In genomic region chr9:19649672-19650071, GRCh38 we compare ENCODE assay signal across 15 cellular contexts.
A peak's percentile ranks its signal among the peaks of the same experiment; 100 is the strongest.
DNase-seq lines count a peak whose midpoint lies in the region; ATAC-seq and TF ChIP-seq lines count a peak whose summit lies in the region.
"Had no signal": no experiment of that assay in that cellular context is flagged by ENCODE, and none has a peak within 500 bp of the region (broad histone marks: within the 10 kb centered on the region; RNA-seq: fewer than 3 reads in every experiment).

No MANE protein-coding gene starts in this region.

- no peak overlapping the region for H3K4me3 ChIP-seq in vagina

- CTCF ChIA-PET in RWPE1 (lab: Yijun Ruan, JAX): interaction anchor here (0.7 kb wide), 1 partner anchor 14 kb away, joined by 4 read pairs; no protein-coding TSS in a partner anchor

- intact Hi-C loops in vagina (cut with DNase I): no loop called here

- no peaks in the 10 kb centered on the region for H3K4me1 ChIP-seq in vagina

- H3K27me3 ChIP-seq in layer of hippocampus (ENCODE audit: control insufficient read depth, insufficient read depth, low read length): no peaks in the 10 kb centered on the region
- H3K27me3 ChIP-seq in vagina: no peaks in the 10 kb centered on the region

- DNase-seq in DMS 273 treated with DMSO at 0.1 percent for 48 hours (lab: John Stamatoyannopoulos, UW) (peak; percentile 88), NCI-H446 (lab: John Stamatoyannopoulos, UW) (peak; percentile 88 to 97), cerebellar cortex (ENCODE audit: low spot score) (peak; percentile 20), RWPE1 (ENCODE audit: low spot score) (no peak), vagina (ENCODE audit: extremely low spot score in 2 of 2) (no peak), mucosa of gallbladder (ENCODE audit: low spot score) (no peak)
- DNase-seq: ACHN; CD4-positive, alpha-beta memory T cell; DMS53; HCEC 1CT; HFFc6; IMR-90 had no signal

- ATAC-seq in HG03460 (IDR thresholded peaks at IDR 0.05; ENCODE audit: unreplicated experiment): no peak

- H3K27ac ChIP-seq in layer of hippocampus (ENCODE audit: low read depth, low read length) (peak overlapping the region; percentile 48), RWPE1 (no peak overlapping the region), vagina (no peak overlapping the region)
- H3K27ac ChIP-seq: C4-2B had no signal

- TF ChIP-seq POLR2A in vagina (IDR thresholded peaks at IDR 0.05): no peak

- no peaks in the 10 kb centered on the region for H3K36me3 ChIP-seq in vagina

- TF ChIP-seq CTCF in RWPE1 (conservative IDR thresholded peaks at IDR 0.05; ENCODE audit: low read depth) (no peak), vagina (IDR thresholded peaks at IDR 0.05) (no peak)

- POLR2A ChIA-PET in RWPE1 (lab: Yijun Ruan, JAX; ENCODE audit: low non-redundant PET): no interaction called here

- H3K9me3 ChIP-seq in vagina: no peaks in the 10 kb centered on the region

Comparison
In these comparisons a context has a peak if more than half of its experiments do, and no peak if none do; other contexts are left out.
1. DNase-seq: peak in DMS 273 treated with DMSO at 0.1 percent for 48 hours (single experiment), NCI-H446 (2 of 2) and cerebellar cortex (single experiment); none in RWPE1 (single experiment), vagina (0 of 2) and mucosa of gallbladder (single experiment).